In genomic region chr16:85850344-85850880, GRCh38 we compare ENCODE assay signal across 17 cellular contexts. TPM values are rescaled to one million over a fixed set of nuclear protein-coding genes. Genes with fewer than 3 reads are reported as not detected.
"Had no signal": no experiment of that assay in that cellular context is flagged by ENCODE, and none has a peak within 500 bp of the region (broad histone marks: within the 10 kb centered on the region; RNA-seq: fewer than 3 reads in every experiment).

No MANE protein-coding gene starts in this region.

- H3K27me3 ChIP-seq: colonic mucosa had no signal

- H3K27ac ChIP-seq: body of pancreas, colonic mucosa, gastrocnemius medialis, heart left ventricle, psoas muscle had no signal

- H3K9me3 Mint-ChIP-seq: activated T-helper 2 cell treated with anti-CD3 and anti-CD28 coated beads, Interferon-gamma antibody, Interleukin-2, Interleukin-4, amounts not matched to agents 10 μg/mL and 5 μg/mL and 100 μg/mL, durations not matched to agents 14 hours and 24 hours and 36 hours; naive thymus-derived CD4-positive, alpha-beta T cell; stimulated activated naive B cell treated with anti-CD40 and anti-IgM and Interleukin-4, amounts not matched to agents 10 μg/mL and 1 μg/mL and 100 μg/mL, for 72 hours; T-helper 2 cell treated with Interferon-gamma antibody and Interleukin-4, amounts not matched to agents 5 μg/mL and 100 μg/mL, for 36 hours had no signal

- H3K9me3 ChIP-seq: colonic mucosa, gastrocnemius medialis had no signal

- H3K4me3 ChIP-seq: body of pancreas, colonic mucosa, gastrocnemius medialis, heart left ventricle, psoas muscle had no signal

- DNase-seq: activated CD4-positive, alpha-beta T cell treated with anti-CD3 and anti-CD28 coated beads for 36 hours; activated CD4-positive, alpha-beta T cell treated with anti-CD3 and anti-CD28 coated beads, Interleukin-2, amount 50 U/mL, for 48 hours; activated naive CD4-positive, alpha-beta T cell treated with Interleukin-2 at 50 U/mL for 16 hours; activated naive CD8-positive, alpha-beta T cell treated with anti-CD3 and anti-CD28 coated beads, Interleukin-2, amount 10 ng/mL, durations not matched to agents 7 days and 5 days; amygdala; body of pancreas; central memory CD4-positive, alpha-beta T cell; colonic mucosa; gastrocnemius medialis; mesendoderm; naive thymus-derived CD4-positive, alpha-beta T cell; psoas muscle; stimulated activated naive B cell treated with anti-CD40 and anti-IgM and Interleukin-4, amounts not matched to agents 10 μg/mL and 1 μg/mL and 100 μg/mL, for 72 hours had no signal

- H3K4me1 Mint-ChIP-seq: activated CD4-positive, alpha-beta T cell treated with anti-CD3 and anti-CD28 coated beads for 36 hours had no signal

- H3K27ac Mint-ChIP-seq: activated CD4-positive, alpha-beta T cell treated with anti-CD3 and anti-CD28 coated beads for 36 hours; activated T-helper 2 cell treated with anti-CD3 and anti-CD28 coated beads, Interferon-gamma antibody, Interleukin-2, Interleukin-4, amounts not matched to agents 10 μg/mL and 5 μg/mL and 100 μg/mL, durations not matched to agents 14 hours and 24 hours and 36 hours; naive thymus-derived CD4-positive, alpha-beta T cell; stimulated activated naive B cell treated with anti-CD40 and anti-IgM and Interleukin-4, amounts not matched to agents 10 μg/mL and 1 μg/mL and 100 μg/mL, for 72 hours; T-helper 2 cell treated with Interferon-gamma antibody and Interleukin-4, amounts not matched to agents 5 μg/mL and 100 μg/mL, for 36 hours had no signal

- H3K4me3 Mint-ChIP-seq: activated CD4-positive, alpha-beta T cell treated with anti-CD3 and anti-CD28 coated beads for 36 hours; activated naive CD8-positive, alpha-beta T cell treated with anti-CD3 and anti-CD28 coated beads, Interleukin-2, amount 10 ng/mL, durations not matched to agents 7 days and 5 days; naive thymus-derived CD4-positive, alpha-beta T cell; stimulated activated naive B cell treated with anti-CD40 and anti-IgM and Interleukin-4, amounts not matched to agents 10 μg/mL and 1 μg/mL and 100 μg/mL, for 72 hours; T-helper 2 cell treated with Interferon-gamma antibody and Interleukin-4, amounts not matched to agents 5 μg/mL and 100 μg/mL, for 36 hours had no signal

- ATAC-seq: activated CD4-positive, alpha-beta T cell treated with anti-CD3 and anti-CD28 coated beads for 36 hours; body of pancreas; gastrocnemius medialis; heart left ventricle; naive thymus-derived CD4-positive, alpha-beta T cell; psoas muscle had no signal

- H3K36me3 Mint-ChIP-seq: activated naive CD8-positive, alpha-beta T cell treated with anti-CD3 and anti-CD28 coated beads, Interleukin-2, amount 10 ng/mL, durations not matched to agents 7 days and 5 days; naive thymus-derived CD4-positive, alpha-beta T cell; stimulated activated naive B cell treated with anti-CD40 and anti-IgM and Interleukin-4, amounts not matched to agents 10 μg/mL and 1 μg/mL and 100 μg/mL, for 72 hours had no signal

- H3K36me3 ChIP-seq: colonic mucosa, gastrocnemius medialis, heart left ventricle had no signal

- H3K4me1 ChIP-seq: body of pancreas, gastrocnemius medialis, psoas muscle had no signal

RNA-seq across cellular contexts. Expression of gene IRF8, which starts 48.5 kb away (rescaled TPM):
- total RNA-seq: osteocyte had no signal
